ENCODE assay signal across 9 cellular contexts in genomic region chr13:25980255-25980654, GRCh38.
DNase-seq lines count a peak whose midpoint lies in the region; ATAC-seq and TF ChIP-seq lines count a peak whose summit lies in the region.
"Had no signal": no experiment of that assay in that cellular context is flagged by ENCODE, and none has a peak within 500 bp of the region (broad histone marks: within the 10 kb centered on the region; RNA-seq: fewer than 3 reads in every experiment).

No MANE protein-coding gene starts in this region.

- peak; percentile 19 to 51 (median 31) for TF ChIP-seq CTCF in nephron (IDR thresholded peaks at IDR 0.05; ENCODE audit: unreplicated experiment in 3 of 3)

- no peaks in the 10 kb centered on the region for H3K9me3 Mint-ChIP-seq in nephron

- DNase-seq in EH (ENCODE audit: low read depth) (peak; percentile 38), astrocyte of the hippocampus (ENCODE audit: low read depth, low spot score) (peak; percentile 22)
- DNase-seq in Jurkat, Clone E6-1 (ENCODE audit: low read depth, low spot score) = peak; percentile 67
- DNase-seq in activated CD4-positive, alpha-beta T cell treated with anti-CD3 and anti-CD28 coated beads, Interleukin-2, amount 50 U/mL, for 4 hours = no peak
- DNase-seq: activated CD4-positive, alpha-beta T cell treated with anti-CD3 and anti-CD28 coated beads for 4 hours; KG1 had no signal

- H3K36me3 Mint-ChIP-seq in nephron (ENCODE audit: low read depth) = no peaks in the 10 kb centered on the region

- H3K27me3 Mint-ChIP-seq in nephron (ENCODE audit: low read depth) = peaks cover 4% of the 10 kb centered on the region

- peaks cover 30% of the 10 kb centered on the region for H3K4me1 Mint-ChIP-seq in nephron

- no peak overlapping the region for H3K4me3 Mint-ChIP-seq in nephron

- no peak overlapping the region for H3K4me3 ChIP-seq in Jurkat, Clone E6-1 (ENCODE audit: low read length)

- peak overlapping the region in 1 of 3 experiments; percentile 11 for H3K27ac Mint-ChIP-seq in nephron

- no peak for ATAC-seq in GM18519 (IDR thresholded peaks at IDR 0.05; ENCODE audit: low FRiP score, unreplicated experiment)
- no peak for ATAC-seq in HG03460 (IDR thresholded peaks at IDR 0.05; ENCODE audit: unreplicated experiment)

Comparison
In these comparisons a context has a peak if more than half of its experiments do, and no peak if none do; other contexts are left out.
1. DNase-seq: peak in EH (single experiment), Jurkat, Clone E6-1 (single experiment) and astrocyte of the hippocampus (single experiment); none in activated CD4-positive, alpha-beta T cell treated with anti-CD3 and anti-CD28 coated beads, Interleukin-2, amount 50 U/mL, for 4 hours (0 of 2).